In genomic region chr9:104941597-104941996, GRCh38 we compare ENCODE assay signal across 20 cellular contexts. TPM values are rescaled to one million over a fixed set of nuclear protein-coding genes. Genes with fewer than 3 reads are reported as not detected.
DNase-seq lines count a peak whose midpoint lies in the region; ATAC-seq, FAIRE-seq and TF ChIP-seq lines count a peak whose summit lies in the region.
"Had no signal": no experiment of that assay in that cellular context is flagged by ENCODE, and none has a peak within 500 bp of the region (broad histone marks: within the 10 kb centered on the region; RNA-seq: fewer than 3 reads in every experiment).

No MANE protein-coding gene starts in this region.

- H3K27ac ChIP-seq in Karpas-422 (ENCODE audit: low read length), result no peak overlapping the region
- H3K27ac ChIP-seq in H1 (ENCODE audit: low read depth, low read length), result no peak overlapping the region
- H3K27ac ChIP-seq: RWPE1, SJCRH30 had no signal

- no peak overlapping the region for H2BK120ac ChIP-seq in H1 (replicated peaks; ENCODE audit: low read depth, low read length)

- no peaks in the 10 kb centered on the region for H3K27me3 Mint-ChIP-seq in activated T-cell treated with anti-CD3 and anti-CD28 coated beads, Interleukin-2, amount 50 U/mL, for 24 hours
- no peaks in the 10 kb centered on the region for H3K27me3 Mint-ChIP-seq in activated T-cell treated with anti-CD3 and anti-CD28 coated beads, Interleukin-2, amount 50 U/mL, for 4 hours (ENCODE audit: low read depth)
- no peaks in the 10 kb centered on the region for H3K27me3 Mint-ChIP-seq in progenitor cell of endocrine pancreas

- H3K9ac ChIP-seq in Karpas-422 (ENCODE audit: low read length), result no peak overlapping the region
- no peak overlapping the region for H3K9ac ChIP-seq in H1 (replicated peaks in 1 of 4; ENCODE audit: extremely low read depth in 1 of 4, low read depth in 3 of 4, low read length in 3 of 4)

- H3K9me3 Mint-ChIP-seq in activated T-cell treated with anti-CD3 and anti-CD28 coated beads, Interleukin-2, amount 50 U/mL, for 24 hours, result no peaks in the 10 kb centered on the region
- no peaks in the 10 kb centered on the region for H3K9me3 Mint-ChIP-seq in activated T-cell treated with anti-CD3 and anti-CD28 coated beads, Interleukin-2, amount 50 U/mL, for 4 hours
- no peaks in the 10 kb centered on the region for H3K9me3 Mint-ChIP-seq in progenitor cell of endocrine pancreas (ENCODE audit: low read depth)
- H3K9me3 Mint-ChIP-seq: CD14-positive monocyte had no signal

- H2BK15ac ChIP-seq in H1 (ENCODE audit: low read length), result no peak overlapping the region

- no peaks in the 10 kb centered on the region for H3K9me2 ChIP-seq in Karpas-422 (replicated peaks; ENCODE audit: insufficient read depth, low read length)

- H4K5ac ChIP-seq in H1 (ENCODE audit: insufficient read length, low read depth, low read length), result no peak overlapping the region

- no peaks in the 10 kb centered on the region for H4K20me1 ChIP-seq in Karpas-422 (ENCODE audit: insufficient read depth, low read depth, low read length)
- no peaks in the 10 kb centered on the region for H4K20me1 ChIP-seq in H1 (replicated peaks in 1 of 2; ENCODE audit: control insufficient read depth in 1 of 2, insufficient read depth in 2 of 2, low read length in 2 of 2)

- H4K8ac ChIP-seq in H1 (ENCODE audit: extremely low read depth, insufficient read depth, low read length), result no peak overlapping the region

- no peak overlapping the region for H3K4me3 Mint-ChIP-seq in activated T-cell treated with anti-CD3 and anti-CD28 coated beads, Interleukin-2, amount 50 U/mL, for 24 hours
- no peak overlapping the region for H3K4me3 Mint-ChIP-seq in activated T-cell treated with anti-CD3 and anti-CD28 coated beads, Interleukin-2, amount 50 U/mL, for 4 hours
- no peak overlapping the region for H3K4me3 Mint-ChIP-seq in progenitor cell of endocrine pancreas (ENCODE audit: low read depth)
- H3K4me3 Mint-ChIP-seq: CD14-positive monocyte had no signal

- H3K23ac ChIP-seq in H1 (ENCODE audit: insufficient read length), result no peak overlapping the region

- no peak for TF ChIP-seq EP300 in H1 (IDR thresholded peaks at IDR 0.05; ENCODE audit: borderline replicate concordance in 1 of 2, low read depth in 2 of 2, low read length in 2 of 2)

- H2AK5ac ChIP-seq in H1 (ENCODE audit: low read depth, low read length), result no peak overlapping the region

- H3K14ac ChIP-seq in H1 (ENCODE audit: insufficient read length), result no peak overlapping the region

- H3K23me2 ChIP-seq in H1 (ENCODE audit: low read depth, low read length), result no peaks in the 10 kb centered on the region

- H2BK12ac ChIP-seq in H1 (ENCODE audit: low read depth, low read length), result no peak overlapping the region

- no peaks in the 10 kb centered on the region for H3K79me1 ChIP-seq in H1 (ENCODE audit: low read depth, low read length)

- no peak overlapping the region for H3K18ac ChIP-seq in H1 (ENCODE audit: extremely low read depth, low read length)

- POLR2A ChIA-PET in H1 (lab: Charles Lee; ENCODE audit: partially characterized antibody), result no interaction called here

- CTCF ChIA-PET in H1 (lab: Charles Lee; ENCODE audit: partially characterized antibody), result no interaction called here

- TF ChIP-seq CTCF in H1 (IDR thresholded peaks at IDR 0.05; ENCODE audit: control extremely low read depth in 1 of 3, insufficient read depth in 1 of 3, low read depth in 1 of 3, low read length in 3 of 3) (no peak), progenitor cell of endocrine pancreas (IDR thresholded peaks at IDR 0.05; ENCODE audit: unreplicated experiment) (no peak)

- peak overlapping the region; percentile 3 for H3K27ac Mint-ChIP-seq in activated T-cell treated with anti-CD3 and anti-CD28 coated beads, Interleukin-2, amount 50 U/mL, for 24 hours
- H3K27ac Mint-ChIP-seq in progenitor cell of endocrine pancreas, result peak overlapping the region; percentile 17
- H3K27ac Mint-ChIP-seq: CD14-positive monocyte had no signal

- no peak overlapping the region for H3K4me3 ChIP-seq in Karpas-422 (ENCODE audit: low read length)
- no peak overlapping the region for H3K4me3 ChIP-seq in H1 (ENCODE audit: extremely low read depth in 1 of 4, insufficient read depth in 2 of 4, low read depth in 3 of 4, low read length in 4 of 4)
- H3K4me3 ChIP-seq: SJCRH30 had no signal

- no peak overlapping the region for H4K91ac ChIP-seq in H1 (replicated peaks; ENCODE audit: insufficient read length, low read length)

- no peaks in the 10 kb centered on the region for H3K36me3 Mint-ChIP-seq in activated T-cell treated with anti-CD3 and anti-CD28 coated beads, Interleukin-2, amount 50 U/mL, for 24 hours (ENCODE audit: low read depth)
- no peaks in the 10 kb centered on the region for H3K36me3 Mint-ChIP-seq in activated T-cell treated with anti-CD3 and anti-CD28 coated beads, Interleukin-2, amount 50 U/mL, for 4 hours (ENCODE audit: insufficient read depth)
- no peaks in the 10 kb centered on the region for H3K36me3 Mint-ChIP-seq in progenitor cell of endocrine pancreas (ENCODE audit: insufficient read depth)
- H3K36me3 Mint-ChIP-seq: CD14-positive monocyte had no signal

- H2AFZ ChIP-seq in Karpas-422 (ENCODE audit: low read length) (no peak overlapping the region), H1 (ENCODE audit: low read length) (0 out of 2 replicates have a peak overlapping the region, but pooled peaks have one; percentile 62)

- H3K36me3 ChIP-seq in Karpas-422 (ENCODE audit: insufficient read depth, low read length) (no peaks in the 10 kb centered on the region), H1 (ENCODE audit: control insufficient read depth in 2 of 4, insufficient read depth in 4 of 4, low read length in 3 of 4) (no peaks in the 10 kb centered on the region)
- H3K36me3 ChIP-seq: SJCRH30 had no signal

- 73% methylated on average over 1 of the region's 1 CpG; no CpG with 5 or more reads in 1 of the 2 experiments for WGBS in H1 (ENCODE audit: extremely low coverage in 1 of 2, insufficient coverage in 1 of 2, insufficient read length in 1 of 2, insufficient replicate concordance in 2 of 2, low coverage in 1 of 2, low lambda C conversion rate in 2 of 2, missing lambda C conversion rate in 1 of 2), 2 experiments

- H3K4ac ChIP-seq in H1 (replicated peaks; ENCODE audit: insufficient read length, low read depth, low read length), result no peak overlapping the region

- no peak for TF ChIP-seq RAD21 in H1 (IDR thresholded peaks at IDR 0.05 in 1 of 2, conservative IDR thresholded peaks at IDR 0.05 in 1 of 2; ENCODE audit: low read depth in 2 of 2, low read length in 2 of 2)

- H3K9me3 ChIP-seq in Karpas-422 (ENCODE audit: low read length) (no peaks in the 10 kb centered on the region), H1 (ENCODE audit: insufficient read depth in 2 of 2, low read depth in 1 of 2, low read length in 1 of 2) (no peaks in the 10 kb centered on the region)
- H3K9me3 ChIP-seq: SJCRH30 had no signal

- H3K27me3 ChIP-seq in Karpas-422 (ENCODE audit: low read length) (no peaks in the 10 kb centered on the region), H1 (replicated peaks in 1 of 4; ENCODE audit: control insufficient read depth in 3 of 4, extremely low read depth in 1 of 4, insufficient read depth in 3 of 4, low read length in 3 of 4) (no peaks in the 10 kb centered on the region)
- H3K27me3 ChIP-seq: SJCRH30 had no signal

- TF ChIP-seq POLR2A in H1 (IDR thresholded peaks at IDR 0.05; ENCODE audit: control extremely low read depth in 1 of 2, low read depth in 2 of 2, low read length in 2 of 2), result no peak

- no peak overlapping the region for H2BK5ac ChIP-seq in H1 (ENCODE audit: low read depth, low read length)

- H3K79me2 ChIP-seq in Karpas-422 (ENCODE audit: low read length) (no peaks in the 10 kb centered on the region), H1 (ENCODE audit: control insufficient read depth in 1 of 2, insufficient read depth in 2 of 2, low read length in 2 of 2) (no peaks in the 10 kb centered on the region)

- H3K4me1 ChIP-seq in Karpas-422 (ENCODE audit: low read length) (0 out of 2 replicates have a peak, but pooled peaks cover 3% of the 10 kb centered on the region), H1 (replicated peaks in 1 of 4; ENCODE audit: control insufficient read depth in 3 of 4, insufficient read depth in 4 of 4, low read length in 3 of 4) (no peaks in the 10 kb centered on the region; a peak in 1 of 7 replicates)
- H3K4me1 ChIP-seq: SJCRH30 had no signal

- no peak for DNase-seq in activated T-cell treated with anti-CD3 and anti-CD28 coated beads, Interleukin-2, amount 50 U/mL, for 24 hours
- no peak for DNase-seq in activated T-cell treated with anti-CD3 and anti-CD28 coated beads, Interleukin-2, amount 50 U/mL, for 4 hours
- DNase-seq in Karpas-422 (peak; percentile 34), H1 (ENCODE audit: low read depth in 1 of 2, low spot score in 2 of 2) (no peak), progenitor cell of endocrine pancreas (ENCODE audit: low spot score, unreplicated experiment) (no peak), NCI-H187 (lab: John Stamatoyannopoulos, UW) (no peak)
- DNase-seq: DMS79 treated with DMSO at 0.1 percent for 48 hours, NCI-H1105 treated with DMSO at 0.1 percent for 48 hours, NCI-H187 treated with DMSO at 0.1 percent for 48 hours, NCI-H2171, NCI-H510A treated with DMSO at 0.1 percent for 48 hours, OCI-M1, SJCRH30 had no signal

- no peak for FAIRE-seq in H1 (lab: Jason Lieb, UNC)
- FAIRE-seq: G401.6, GM12891, GM19239, HTR-8/SVneo had no signal

- H3K4me2 ChIP-seq in Karpas-422 (ENCODE audit: low read depth, low read length, poor library complexity, severe bottlenecking) (no peak overlapping the region), H1 (ENCODE audit: insufficient read depth in 1 of 2, low read depth in 2 of 2, low read length in 2 of 2) (no peak overlapping the region)

- no peak for ATAC-seq in activated T-cell treated with anti-CD3 and anti-CD28 coated beads, Interleukin-2, amount 50 U/mL, for 4 hours
- ATAC-seq in HG03095 (IDR thresholded peaks at IDR 0.05; ENCODE audit: unreplicated experiment), result no peak

- peaks cover 9% of the 10 kb centered on the region for H3K4me1 Mint-ChIP-seq in activated T-cell treated with anti-CD3 and anti-CD28 coated beads, Interleukin-2, amount 50 U/mL, for 24 hours (ENCODE audit: low read depth)
- no peaks in the 10 kb centered on the region for H3K4me1 Mint-ChIP-seq in activated T-cell treated with anti-CD3 and anti-CD28 coated beads, Interleukin-2, amount 50 U/mL, for 4 hours (ENCODE audit: low read depth)
- no peaks in the 10 kb centered on the region for H3K4me1 Mint-ChIP-seq in progenitor cell of endocrine pancreas (ENCODE audit: low read depth)
- H3K4me1 Mint-ChIP-seq: CD14-positive monocyte had no signal

- no peak overlapping the region for H3K56ac ChIP-seq in H1 (replicated peaks; ENCODE audit: insufficient read length, low read depth, low read length)

- no peak overlapping the region for H2BK20ac ChIP-seq in H1 (ENCODE audit: low read length)

RNA-seq across cellular contexts. Expression of gene ABCA1, which starts 13.6 kb away (rescaled TPM):
- total RNA-seq in activated T-cell treated with anti-CD3 and anti-CD28 coated beads, Interleukin-2, amount 50 U/mL, for 4 hours, result under 1 TPM; 0.26 to 0.30 (median 0.30) TPM
- 2.6 and 4.7 TPM in 2 replicates for total RNA-seq in Karpas-422 (2014; rRNA removed; shearing (Covaris generic); ENCODE audit: low replicate concordance)
- total RNA-seq in H1 (2021; fragmentation: NEBNext Ultra II Directional; extraction: Animal tissue kit (Norgen Biotek cat#: 25700)), result 7.8 and 8.5 TPM in 2 replicates
- 6.9 and 7.3 TPM in 2 replicates for polyA plus RNA-seq in H1 (2011; rRNA removed)
- polyA plus RNA-seq in H1 (2011; cell fraction: cytosol; rRNA removed), result 5.2 TPM
- 11.8 TPM for polyA plus RNA-seq in H1 (2011; cell fraction: nucleus; rRNA removed)
- 4.0 to 4.8 TPM (median 4.2 TPM) in 4 replicates for polyA plus RNA-seq in H1 (2012, experiment 1 of 2)
- polyA plus RNA-seq in H1 (2012, experiment 2 of 2), result 0.33 TPM
- polyA plus RNA-seq in H1 (2013, experiment 1 of 2), result 1.7 TPM
- polyA plus RNA-seq in H1 (2013, experiment 2 of 2), result 1.1 TPM
- polyA minus RNA-seq in H1 (2011; rRNA and poly(A)+ RNA removed), result 82.4 and 99.2 TPM in 2 replicates
- 19.4 TPM for polyA minus RNA-seq in H1 (2011; cell fraction: cytosol; rRNA and poly(A)+ RNA removed)
- 45.3 TPM for polyA minus RNA-seq in H1 (2011; cell fraction: nucleus; rRNA and poly(A)+ RNA removed)
- total RNA-seq in progenitor cell of endocrine pancreas, result 34.1 and 41.1 TPM in 2 replicates
